ENCODE assay signal across 19 cellular contexts in genomic region chr2:21331625-21332370, GRCh38.
"Had no signal": no experiment of that assay in that cellular context is flagged by ENCODE, and none has a peak within 500 bp of the region (broad histone marks: within the 10 kb centered on the region; RNA-seq: fewer than 3 reads in every experiment).

No MANE protein-coding gene starts in this region.

- H3K4me3 ChIP-seq: dorsolateral prefrontal cortex, heart left ventricle, psoas muscle, stomach, thoracic aorta, transverse colon had no signal

- H3K9me3 Mint-ChIP-seq: natural killer cell treated with Interleukin-12 subunit alpha and Interleukin-12 subunit beta and Interleukin-15 and Interleukin-18, amount 100 ng/mL, for 72 hours had no signal

- H3K27me3 Mint-ChIP-seq: natural killer cell treated with Interleukin-12 subunit alpha and Interleukin-12 subunit beta and Interleukin-15 and Interleukin-18, amount 100 ng/mL, for 72 hours had no signal

- ATAC-seq: heart left ventricle; natural killer cell treated with Interleukin-12 subunit alpha and Interleukin-12 subunit beta and Interleukin-15 and Interleukin-18, amount 100 ng/mL, for 72 hours; sciatic nerve had no signal

- H3K4me3 Mint-ChIP-seq: natural killer cell treated with Interleukin-12 subunit alpha and Interleukin-12 subunit beta and Interleukin-15 and Interleukin-18, amount 100 ng/mL, for 72 hours had no signal

- H3K27ac Mint-ChIP-seq: natural killer cell treated with Interleukin-12 subunit alpha and Interleukin-12 subunit beta and Interleukin-15 and Interleukin-18, amount 100 ng/mL, for 72 hours had no signal

- H3K27ac ChIP-seq: dorsolateral prefrontal cortex, heart left ventricle, psoas muscle, stomach, thoracic aorta, transverse colon had no signal

- H3K36me3 Mint-ChIP-seq: natural killer cell treated with Interleukin-12 subunit alpha and Interleukin-12 subunit beta and Interleukin-15 and Interleukin-18, amount 100 ng/mL, for 72 hours had no signal

- H3K9me3 ChIP-seq: heart left ventricle, psoas muscle, stomach, thoracic aorta, transverse colon had no signal

- H3K27me3 ChIP-seq: stomach, transverse colon had no signal

- H3K36me3 ChIP-seq: heart left ventricle, stomach, thoracic aorta, transverse colon had no signal

- DNase-seq: cortex of kidney; dorsolateral prefrontal cortex; effector CD8-positive, alpha-beta T cell; heart left ventricle; hippocampal formation; kidney glomerular epithelial cell; mammary epithelial cell; psoas muscle; stimulated activated CD4-positive, alpha-beta T cell treated with anti-CD3 and anti-CD28 coated beads, Interleukin-2, amount 100 ng/mL, for 24 hours; stimulated activated CD4-positive, alpha-beta T cell treated with anti-CD3 and anti-CD28 coated beads, Interleukin-4, amount 100 ng/mL, for 4 hours; stimulated activated naive CD4-positive, alpha-beta T cell; stomach; substantia nigra; transverse colon had no signal

- FAIRE-seq: frontal cortex, urothelium cell line had no signal

- H3K4me1 ChIP-seq: psoas muscle had no signal
